8 cellular contexts compared by ENCODE assay signal in the genomic region with DNA sequence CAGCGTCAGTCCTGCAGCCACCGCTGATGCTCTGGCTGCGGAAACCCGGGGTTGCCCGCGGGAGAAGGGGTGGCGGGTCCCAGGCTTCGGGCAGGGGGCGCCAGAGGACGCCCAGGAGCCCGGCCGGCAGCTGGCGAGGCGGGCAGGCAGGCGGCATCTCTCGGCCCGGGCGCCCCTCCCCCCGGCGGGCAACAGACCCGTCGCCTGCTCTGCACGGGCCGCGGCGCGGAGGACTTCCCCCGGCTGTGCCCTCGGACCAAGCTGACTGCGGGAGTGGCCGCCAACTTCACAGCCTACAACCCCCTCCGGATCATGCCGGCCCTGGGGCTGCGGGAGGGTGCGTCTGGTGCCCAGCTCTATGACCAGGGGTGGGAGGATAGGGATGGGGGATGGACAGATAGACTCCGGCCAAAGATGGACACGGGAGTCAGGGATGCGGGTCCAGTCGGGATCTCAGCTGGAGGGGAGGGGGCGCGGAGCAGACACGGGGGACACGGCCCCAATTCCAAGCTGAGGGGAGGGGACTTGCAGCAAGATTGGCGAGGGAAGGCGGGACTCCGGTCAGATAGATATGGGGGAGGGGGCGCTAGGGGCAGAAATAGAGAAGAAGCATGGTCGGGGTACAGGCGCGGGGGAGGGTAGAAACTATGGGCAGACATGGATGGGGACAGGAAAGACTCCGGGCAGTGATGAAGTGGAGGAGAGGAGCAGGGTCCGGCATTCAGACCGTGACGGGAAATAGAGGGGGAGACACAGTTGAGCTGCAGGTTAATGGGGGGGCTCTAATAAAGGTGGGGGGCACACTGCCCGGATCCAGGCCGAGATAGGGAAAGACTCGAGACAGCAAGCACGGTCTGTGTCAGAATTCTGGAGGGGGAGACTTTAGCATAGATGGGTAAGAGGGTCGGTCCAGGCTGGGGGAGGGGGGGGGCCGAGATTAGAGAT. TPM values are rescaled to one million over a fixed set of nuclear protein-coding genes. Genes with fewer than 3 reads are reported as not detected.
A peak's percentile ranks its signal among the peaks of the same experiment; 100 is the strongest.
DNase-seq lines count a peak whose midpoint lies in the region; ATAC-seq, FAIRE-seq and TF ChIP-seq lines count a peak whose summit lies in the region.

No MANE protein-coding gene starts in this region.

- H3K4me1 ChIP-seq in GM12878 (ENCODE audit: control insufficient read depth, insufficient read depth, low read length) = peaks cover 8% of the 10 kb centered on the region
- peaks cover 20% of the 10 kb centered on the region for H3K4me1 ChIP-seq in iPS DF 6.9 (ENCODE audit: control insufficient read depth, insufficient read depth, low read length)
- peaks cover 19 to 33% of the 10 kb centered on the region in 2 donors for H3K4me1 ChIP-seq in gastrocnemius medialis

- no peaks in the 10 kb centered on the region for H4K20me1 ChIP-seq in GM12878 (ENCODE audit: control insufficient read depth, insufficient read depth)

- ATAC-seq in GM12878 = peak; percentile 62
- peak; percentile 42 to 45 for ATAC-seq in gastrocnemius medialis
- no peak for ATAC-seq in HG03521 (IDR thresholded peaks at IDR 0.05; ENCODE audit: unreplicated experiment)
- no peak for ATAC-seq in GM21423 (IDR thresholded peaks at IDR 0.05; ENCODE audit: unreplicated experiment)

- in situ Hi-C loops in GM12878 (cut with MboI) (no loop called here), gastrocnemius medialis (cut with MboI; ENCODE audit: low sequenced_read_pairs in 4 of 4) (no loop called here)

- H3K36me3 ChIP-seq in GM06990 (ENCODE audit: control insufficient read depth, insufficient read depth, low read length) (no peaks in the 10 kb centered on the region), GM12878 (ENCODE audit: control insufficient read depth in 2 of 2, insufficient read depth in 2 of 2, low read length in 1 of 2) (no peaks in the 10 kb centered on the region), iPS DF 6.9 (ENCODE audit: control insufficient read depth, insufficient read depth, low read length) (no peaks in the 10 kb centered on the region), gastrocnemius medialis (no peaks in the 10 kb centered on the region)

- peak; percentile 50 for DNase-seq in GM06990 (ENCODE audit: extremely low read depth, insufficient read length)
- DNase-seq in NCI-H128 (lab: John Stamatoyannopoulos, UW; ENCODE audit: unreplicated experiment) = peak; percentile 73
- DNase-seq in T-helper 9 cell = peak; percentile 62
- DNase-seq in GM12878 (ENCODE audit: low read depth, low spot score) = no peak
- DNase-seq in iPS DF 6.9 (ENCODE audit: low read depth, low spot score) = no peak
- peak; percentile 15 to 37 for DNase-seq in gastrocnemius medialis

- 4% methylated on average over 53 of the region's 60 CpGs for WGBS in GM12878 (ENCODE audit: insufficient coverage, insufficient replicate concordance, low lambda C conversion rate, missing lambda C conversion rate)
- no CpG with 5 or more reads among the region's 60 CpGs for WGBS in iPS DF 6.9 (ENCODE audit: insufficient coverage, insufficient read length)

- H3K9me3 ChIP-seq in GM12878 (replicated peaks; ENCODE audit: control insufficient read depth, insufficient read depth, low read length) = no peaks in the 10 kb centered on the region
- no peaks in the 10 kb centered on the region for H3K9me3 ChIP-seq in iPS DF 6.9 (ENCODE audit: control insufficient read depth, insufficient read depth, low read length)
- H3K9me3 ChIP-seq in gastrocnemius medialis = no peaks in the 10 kb centered on the region

- SMC1A ChIA-PET in GM12878 (lab: Charles Lee; ENCODE audit: uncharacterized antibody, unreplicated experiment) = interaction anchor here (0.7 kb wide), 1 partner anchor 21 kb away, joined by 3 read pairs; no protein-coding TSS in a partner anchor

- no peak overlapping the region for H3K4me2 ChIP-seq in GM12878 (ENCODE audit: control insufficient read depth, insufficient read depth)

- CTCF ChIA-PET in GM12878 (lab: Yijun Ruan, JAX) = interaction anchor here (0.6 to 1.5 kb wide), 6 partner anchors 12 to 446 kb away, joined by 3 to 12 read pairs (median 3); no protein-coding TSS in a partner anchor

- H3K79me2 ChIP-seq in GM12878 (ENCODE audit: control insufficient read depth, insufficient read depth, low read length) = no peaks in the 10 kb centered on the region

- H3K27me3 ChIP-seq in GM06990 (replicated peaks; ENCODE audit: control insufficient read depth, insufficient read depth, low read length) = peaks cover 3% of the 10 kb centered on the region
- H3K27me3 ChIP-seq in GM12878 (replicated peaks in 1 of 2; ENCODE audit: control insufficient read depth in 2 of 2, insufficient read depth in 2 of 2, low read length in 1 of 2) = peaks cover 20 to 26% of the 10 kb centered on the region in 2 experiments
- H3K27me3 ChIP-seq in iPS DF 6.9 (ENCODE audit: control insufficient read depth, insufficient read depth, low read length) = no peaks in the 10 kb centered on the region; the same call in 1 of the 2 replicates
- H3K27me3 ChIP-seq in gastrocnemius medialis = peaks cover 25 to 33% (median 32%) of the 10 kb centered on the region in 3 donors

- RAD21 ChIA-PET in GM12878 (lab: Charles Lee; ENCODE audit: unreplicated experiment) = interaction anchor here (0.8 to 1.5 kb wide), 4 partner anchors 17 to 201 kb away, joined by 3 to 4 read pairs (median 3); no protein-coding TSS in a partner anchor

- no TSS peak for BruUV-seq in GM12878 (replicated peaks; lab: Mats Ljungman, UMichigan)

- intact Hi-C loops in GM12878 (cut with micrococcal nuclease; ENCODE audit: unreplicated experiment) = no loop called here
- intact Hi-C loops in gastrocnemius medialis (cut with DNase I; ENCODE audit: low total_unique reads) = loop anchor here (1.0 to 2.0 kb wide), 2 partner anchors 26 to 202 kb away; no protein-coding TSS in a partner anchor

- no peak overlapping the region for H2AFZ ChIP-seq in GM12878 (ENCODE audit: control insufficient read depth, low read depth, low read length)

- 0 out of 2 replicates have a peak, but pooled peaks have one; percentile 22 for TF ChIP-seq RAD21 in GM12878 (IDR thresholded peaks at IDR 0.05; ENCODE audit: insufficient read depth, low read depth, low read length)

- no peak for FAIRE-seq in GM12878 (lab: Jason Lieb, UNC)

- H3K27ac ChIP-seq in GM12878 (ENCODE audit: control insufficient read depth, insufficient read depth) (no peak overlapping the region), iPS DF 6.9 (ENCODE audit: low read length) (no peak overlapping the region), gastrocnemius medialis (no peak overlapping the region)

- no peak for TF ChIP-seq EP300 in GM12878 (IDR thresholded peaks at IDR 0.05; ENCODE audit: borderline replicate concordance in 1 of 2, control insufficient read depth in 1 of 2, low read depth in 2 of 2, low read length in 2 of 2)

- TF ChIP-seq CTCF in GM06990 (IDR thresholded peaks at IDR 0.05; ENCODE audit: insufficient read depth, low read length, poor library complexity, severe bottlenecking) (peak; percentile 48), GM12878 (IDR thresholded peaks at IDR 0.05 in 2 of 3, conservative IDR thresholded peaks at IDR 0.05 in 1 of 3; ENCODE audit: control insufficient read depth in 2 of 3, extremely low read depth in 1 of 3, insufficient read depth in 1 of 3, low read depth in 3 of 3, low read length in 3 of 3) (peak in 2 of 3 experiments; percentile 59 to 65; a peak in 4 of 6 replicates), gastrocnemius medialis (IDR thresholded peaks at IDR 0.05 in 4 of 5, conservative IDR thresholded peaks at IDR 0.05 in 1 of 5) (peak; percentile 43 to 82 (median 64))

- peak overlapping the region; percentile 39 for H3K4me3 ChIP-seq in GM06990 (replicated peaks; ENCODE audit: low read depth, low read length)
- peak overlapping the region; percentile 32; the same call in 1 of the 2 replicates for H3K4me3 ChIP-seq in GM12878
- peak overlapping the region; percentile 62; the same call in 1 of the 2 replicates for H3K4me3 ChIP-seq in iPS DF 6.9 (ENCODE audit: low read length)
- H3K4me3 ChIP-seq in gastrocnemius medialis = peak overlapping the region; percentile 45 to 67 (median 50)

- H3K9ac ChIP-seq in GM12878 (ENCODE audit: control insufficient read depth, insufficient read depth, low read length) = no peak overlapping the region

- POLR2A ChIA-PET in GM12878 (lab: Charles Lee) = interaction anchor here (0.6 kb wide), 2 partner anchors 17 to 798 kb away, joined by 4 to 7 read pairs; no protein-coding TSS in a partner anchor

- TF ChIP-seq POLR2A in GM12878 (IDR thresholded peaks at IDR 0.05; ENCODE audit: low read depth, low read length) (no peak), gastrocnemius medialis (IDR thresholded peaks at IDR 0.05) (no peak)

RNA-seq across cellular contexts. Expression of a gene that starts 1.1 kb away (rescaled TPM):
- 0.91 and 1.6 TPM in 2 replicates for total RNA-seq in GM12878 (2013; cell fraction: nucleolus; rRNA removed)
- total RNA-seq in GM12878 (2014; rRNA removed) (0.11 TPM in 2 replicates), GM12878 (2014; rRNA removed; fragmentation: Illumina TruSeq; extraction: Trizol) (0.18 TPM in 1 of 2 replicates, not detected in the other), GM12878 (2021) (0.27 and 0.33 TPM in 2 replicates), gastrocnemius medialis (1 to 10 TPM in 3 of 4 donors, not detected in 1; 1.1 to 2.2 (median 1.7) TPM)
- not detected for polyA plus RNA-seq in GM12878 (2011; ENCODE audit: low read depth)
- polyA plus RNA-seq in GM12878 (2011; rRNA removed) (0.13 and 0.20 TPM in 2 replicates), GM12878 (2014; fragmentation: Illumina TruSeq; extraction: Trizol) (not detected in 2 replicates), GM12878 (2014; fragmentation: Nextera tagmentation; extraction: Ambion mirVana) (not detected), GM12878 (2014; rRNA removed) (0.06 and 0.18 TPM in 2 replicates), GM12878 (2016; fragmentation: Nextera tagmentation; extraction: Ambion mirVana) (under 1 TPM in 1 of 2 experiments, not detected in 1; 0.11 TPM)
- 0.42 and 0.43 TPM in 2 replicates for polyA plus RNA-seq in GM12878 (2011; cell fraction: cytosol; rRNA removed)
- polyA plus RNA-seq in GM12878 (2011; cell fraction: nucleus; rRNA removed) = 3.0 and 3.2 TPM in 2 replicates
- polyA plus RNA-seq in GM12878 (2012) = 0.09 and 0.18 TPM in 2 replicates
- polyA minus RNA-seq in GM12878 (2011; rRNA and poly(A)+ RNA removed) = 0.22 and 0.26 TPM in 2 replicates
- polyA minus RNA-seq in GM12878 (2011; cell fraction: cytosol; rRNA and poly(A)+ RNA removed) = not detected in 2 replicates
- 0.29 and 0.48 TPM in 2 replicates for polyA minus RNA-seq in GM12878 (2011; cell fraction: nucleus; rRNA and poly(A)+ RNA removed)

RNA-seq across cellular contexts. Expression of a gene that starts 52.8 kb away (rescaled TPM):
- total RNA-seq in GM12878 (2013; cell fraction: nucleolus; rRNA removed) = not detected in 2 replicates
- total RNA-seq in GM12878 (2014; rRNA removed) (0.11 and 0.16 TPM in 2 replicates), GM12878 (2014; rRNA removed; fragmentation: Illumina TruSeq; extraction: Trizol) (0.13 and 0.23 TPM in 2 replicates), GM12878 (2021) (0.23 and 0.56 TPM in 2 replicates), gastrocnemius medialis (not detected)
- polyA plus RNA-seq in GM12878 (2011; ENCODE audit: low read depth) = 0.08 TPM
- polyA plus RNA-seq in GM12878 (2011; rRNA removed) (not detected in 2 replicates), GM12878 (2014; fragmentation: Illumina TruSeq; extraction: Trizol) (0.13 TPM in 1 of 2 replicates, not detected in the other), GM12878 (2014; fragmentation: Nextera tagmentation; extraction: Ambion mirVana) (under 1 TPM in 1 of 2 experiments, not detected in 1; 0.02 TPM), GM12878 (2014; rRNA removed) (0.34 and 0.65 TPM in 2 replicates), GM12878 (2016; fragmentation: Nextera tagmentation; extraction: Ambion mirVana) (not detected)
- polyA plus RNA-seq in GM12878 (2011; cell fraction: cytosol; rRNA removed) = not detected in 2 replicates
- 0.03 and 0.29 TPM in 2 replicates for polyA plus RNA-seq in GM12878 (2011; cell fraction: nucleus; rRNA removed)
- polyA plus RNA-seq in GM12878 (2012) = 0.07 and 0.23 TPM in 2 replicates
- polyA minus RNA-seq in GM12878 (2011; rRNA and poly(A)+ RNA removed) = not detected in 2 replicates
- not detected in 2 replicates for polyA minus RNA-seq in GM12878 (2011; cell fraction: cytosol; rRNA and poly(A)+ RNA removed)
- polyA minus RNA-seq in GM12878 (2011; cell fraction: nucleus; rRNA and poly(A)+ RNA removed) = not detected in 2 replicates

RNA-seq across cellular contexts. Expression of a gene that starts 59.2 kb away (rescaled TPM):
- 6.3 and 9.6 TPM in 2 replicates for total RNA-seq in GM12878 (2013; cell fraction: nucleolus; rRNA removed)
- 0.60 and 0.79 TPM in 2 replicates for total RNA-seq in GM12878 (2014; rRNA removed)
- 0.63 and 0.92 TPM in 2 replicates for total RNA-seq in GM12878 (2014; rRNA removed; fragmentation: Illumina TruSeq; extraction: Trizol)
- total RNA-seq in GM12878 (2021) = 3.7 and 3.9 TPM in 2 replicates
- polyA plus RNA-seq in GM12878 (2011; ENCODE audit: low read depth) = 0.12 TPM
- 2.0 and 3.1 TPM in 2 replicates for polyA plus RNA-seq in GM12878 (2011; rRNA removed)
- 2.2 and 3.6 TPM in 2 replicates for polyA plus RNA-seq in GM12878 (2011; cell fraction: cytosol; rRNA removed)
- polyA plus RNA-seq in GM12878 (2011; cell fraction: nucleus; rRNA removed) = 30.0 and 30.6 TPM in 2 replicates
- polyA plus RNA-seq in GM12878 (2012) = 1.1 and 1.4 TPM in 2 replicates
- 0.40 and 0.65 TPM in 2 replicates for polyA plus RNA-seq in GM12878 (2014; fragmentation: Illumina TruSeq; extraction: Trizol)
- under 1 TPM; 0.02 to 0.04 TPM for polyA plus RNA-seq in GM12878 (2014; fragmentation: Nextera tagmentation; extraction: Ambion mirVana)
- 1.5 and 1.6 TPM in 2 replicates for polyA plus RNA-seq in GM12878 (2014; rRNA removed)
- polyA plus RNA-seq in GM12878 (2016; fragmentation: Nextera tagmentation; extraction: Ambion mirVana) = under 1 TPM; 0.14 to 0.56 TPM
- 2.1 and 4.5 TPM in 2 replicates for polyA minus RNA-seq in GM12878 (2011; rRNA and poly(A)+ RNA removed)
- polyA minus RNA-seq in GM12878 (2011; cell fraction: cytosol; rRNA and poly(A)+ RNA removed) = 0.73 and 1.1 TPM in 2 replicates
- polyA minus RNA-seq in GM12878 (2011; cell fraction: nucleus; rRNA and poly(A)+ RNA removed) = 6.5 and 7.7 TPM in 2 replicates
- 10 to 100 TPM in 1 of 4 donors, 1 to 10 TPM in 3; 4.3 to 11.4 (median 5.3) TPM for total RNA-seq in gastrocnemius medialis

Comparison
In these comparisons a context has a peak if more than half of its experiments do, and no peak if none do; other contexts are left out.
1. DNase-seq: peak in GM06990 (single experiment), NCI-H128 (single experiment), T-helper 9 cell (single experiment) and gastrocnemius medialis (2 of 2); none in GM12878 (single experiment) and iPS DF 6.9 (single experiment).
2. ATAC-seq: peak in GM12878 (single experiment) and gastrocnemius medialis (2 of 2); none in HG03521 (single experiment) and GM21423 (single experiment).
3. Peak in every context shown above with its lines, with median percentiles within 50 percentile points of each other: H3K4me3 ChIP-seq and CTCF ChIP-seq.